In the genomic region with DNA sequence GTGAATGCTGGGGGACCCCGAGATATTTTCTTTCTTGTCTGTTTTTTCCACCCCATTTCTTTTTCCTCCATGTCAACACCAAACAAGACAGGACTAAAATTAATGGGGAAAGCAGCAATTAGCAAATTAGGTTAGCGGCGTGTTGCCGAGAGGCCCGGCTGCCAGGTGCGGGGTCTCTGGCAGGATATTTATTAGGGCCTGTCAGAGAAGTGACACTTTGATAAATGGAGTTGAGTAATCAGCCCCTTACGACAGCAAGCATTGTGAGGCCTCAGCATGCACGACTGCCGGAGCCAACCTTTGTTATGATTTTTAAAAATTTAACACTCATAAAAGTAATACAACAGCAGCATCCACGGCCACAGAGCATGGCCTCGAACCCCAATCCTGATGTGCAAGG, we compare ENCODE assay signal across 25 cellular contexts.
"Had no signal": no experiment of that assay in that cellular context is flagged by ENCODE, and none has a peak within 500 bp of the region (broad histone marks: within the 10 kb centered on the region; RNA-seq: fewer than 3 reads in every experiment).

No MANE protein-coding gene starts in this region.

- DNase-seq: activated CD4-positive, alpha-beta memory T cell treated with anti-CD3 and anti-CD28 coated beads, Interleukin-2, amount 10 ng/mL, durations not matched to agents 7 days and 5 days; activated CD4-positive, alpha-beta T cell treated with anti-CD3 and anti-CD28 coated beads for 1 hour; activated CD4-positive, alpha-beta T cell treated with anti-CD3 and anti-CD28 coated beads for 4 hours; activated CD4-positive, alpha-beta T cell treated with anti-CD3 and anti-CD28 coated beads, Interleukin-2, amount 10 ng/mL, durations not matched to agents 7 days and 5 days; activated CD4-positive, alpha-beta T cell treated with anti-CD3 and anti-CD28 coated beads, Interleukin-2, amount 50 U/mL, for 4 hours; activated CD8-positive, alpha-beta memory T cell treated with anti-CD3 and anti-CD28 coated beads, Interleukin-2, amount 50 U/mL, for 48 hours; activated gamma-delta T cell; activated naive CD4-positive, alpha-beta T cell; activated naive CD4-positive, alpha-beta T cell treated with anti-CD3 and anti-CD28 coated beads, Interleukin-2, amount 10 ng/mL, durations not matched to agents 7 days and 5 days; activated naive CD8-positive, alpha-beta T cell treated with anti-CD3 and anti-CD28 coated beads, Interleukin-2, amount 10 ng/mL, durations not matched to agents 7 days and 5 days; activated T-cell treated with anti-CD3 and anti-CD28 coated beads for 4 hours; activated T-cell treated with anti-CD3 and anti-CD28 coated beads, Interleukin-2, amount 50 U/mL, for 24 hours; activated T-cell treated with anti-CD3 and anti-CD28 coated beads, Interleukin-2, amount 50 U/mL, for 72 hours; central memory CD4-positive, alpha-beta T cell; dorsolateral prefrontal cortex; effector CD4-positive, alpha-beta T cell; effector memory CD8-positive, alpha-beta T cell; esophagus squamous epithelium; foreskin melanocyte; heart right ventricle; T-helper 1 cell; T-helper 17 cell; T1000 had no signal

- ATAC-seq: activated naive CD4-positive, alpha-beta T cell treated with anti-CD3 and anti-CD28 coated beads, Interleukin-2, amount 50 U/mL, for 72 hours; activated T-cell treated with anti-CD3 and anti-CD28 coated beads, Interleukin-2, amount 50 U/mL, for 72 hours; effector memory CD8-positive, alpha-beta T cell; gastroesophageal sphincter; heart right ventricle; T-helper 17 cell had no signal
